ENCODE assay signal across 13 cellular contexts in the genomic region with DNA sequence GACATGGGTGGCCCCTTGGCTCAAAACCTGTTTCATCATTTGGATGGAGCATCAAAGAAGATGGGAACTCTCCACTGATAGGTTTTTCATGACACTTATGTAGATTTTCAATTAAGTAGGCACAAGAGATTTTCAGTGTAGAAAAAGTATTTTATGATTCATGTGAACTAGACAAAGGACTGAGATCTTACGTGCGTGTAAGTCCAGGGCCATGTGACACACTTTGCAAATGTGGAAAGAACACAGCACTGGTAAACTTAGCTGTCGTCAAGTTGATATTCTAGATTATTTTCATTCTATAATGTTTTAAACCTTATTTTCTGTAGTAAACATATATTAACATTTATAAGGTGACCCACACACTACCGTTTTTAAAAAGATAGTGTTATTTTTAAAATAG. TPM values are rescaled to one million over a fixed set of nuclear protein-coding genes. Genes with fewer than 3 reads are reported as not detected.
DNase-seq lines count a peak whose midpoint lies in the region; ATAC-seq and TF ChIP-seq lines count a peak whose summit lies in the region.
"Had no signal": no experiment of that assay in that cellular context is flagged by ENCODE, and none has a peak within 500 bp of the region (broad histone marks: within the 10 kb centered on the region; RNA-seq: fewer than 3 reads in every experiment).

No MANE protein-coding gene starts in this region.

- no peak for TF ChIP-seq CTCF in brain (conservative IDR thresholded peaks at IDR 0.05)
- no peak for TF ChIP-seq CTCF in glutamatergic neuron (IDR thresholded peaks at IDR 0.05; ENCODE audit: partially characterized antibody, unreplicated experiment)
- TF ChIP-seq CTCF in psoas muscle (IDR thresholded peaks at IDR 0.05), result no peak

- no peak overlapping the region for H3K9ac ChIP-seq in Karpas-422 (ENCODE audit: low read length)
- H3K9ac ChIP-seq: BLaER1 treated with 17β-estradiol and CSF1 and Interleukin-3, amounts not matched to agents 10 nM and 100 nM had no signal

- H3K9me3 Mint-ChIP-seq in brain (no peaks in the 10 kb centered on the region), glutamatergic neuron (ENCODE audit: unreplicated experiment) (peaks cover 18% of the 10 kb centered on the region)
- H3K9me3 Mint-ChIP-seq: CD4-positive, CD25-positive, alpha-beta regulatory T cell had no signal

- H3K4me3 ChIP-seq in Karpas-422 (ENCODE audit: low read length) (no peak overlapping the region), psoas muscle (no peak overlapping the region)
- H3K4me3 ChIP-seq: BLaER1 treated with 17β-estradiol and CSF1 and Interleukin-3, amounts not matched to agents 10 nM and 100 nM; HAP-1 had no signal

- H3K27ac Mint-ChIP-seq in brain (peak overlapping the region; percentile 8 to 88 (median 64)), glutamatergic neuron (ENCODE audit: unreplicated experiment) (peak overlapping the region; percentile 57)

- H3K27ac ChIP-seq in Karpas-422 (ENCODE audit: low read length) (no peak overlapping the region), psoas muscle (peak overlapping the region; percentile 10)
- H3K27ac ChIP-seq: BLaER1 treated with 17β-estradiol and CSF1 and Interleukin-3, amounts not matched to agents 10 nM and 100 nM had no signal

- H3K36me3 Mint-ChIP-seq in brain (peaks cover 11% of the 10 kb centered on the region), glutamatergic neuron (ENCODE audit: unreplicated experiment) (no peaks in the 10 kb centered on the region)

- H3K27me3 Mint-ChIP-seq in brain, result no peaks in the 10 kb centered on the region
- peaks cover 9% of the 10 kb centered on the region for H3K27me3 Mint-ChIP-seq in glutamatergic neuron (ENCODE audit: unreplicated experiment)
- H3K27me3 Mint-ChIP-seq: CD4-positive, CD25-positive, alpha-beta regulatory T cell had no signal

- H3K9me2 ChIP-seq in Karpas-422 (replicated peaks; ENCODE audit: insufficient read depth, low read length), result no peaks in the 10 kb centered on the region

- no peak overlapping the region for H2AFZ ChIP-seq in Karpas-422 (ENCODE audit: low read length)

- no peaks in the 10 kb centered on the region for H3K79me2 ChIP-seq in Karpas-422 (ENCODE audit: low read length)

- H3K4me1 Mint-ChIP-seq in brain (peaks cover 79% of the 10 kb centered on the region), glutamatergic neuron (ENCODE audit: low read depth, unreplicated experiment) (peaks cover 59% of the 10 kb centered on the region)

- H3K4me2 ChIP-seq in Karpas-422 (ENCODE audit: low read depth, low read length, poor library complexity, severe bottlenecking), result no peak overlapping the region
- H3K4me2 ChIP-seq: BLaER1 treated with 17β-estradiol and CSF1 and Interleukin-3, amounts not matched to agents 10 nM and 100 nM had no signal

- no peaks in the 10 kb centered on the region for H4K20me1 ChIP-seq in Karpas-422 (ENCODE audit: insufficient read depth, low read depth, low read length)
- H4K20me1 ChIP-seq: BLaER1 treated with 17β-estradiol and CSF1 and Interleukin-3, amounts not matched to agents 10 nM and 100 nM had no signal

- intact Hi-C loops in psoas muscle (cut with DNase I), result no loop called here

- no peaks in the 10 kb centered on the region for H3K36me3 ChIP-seq in Karpas-422 (ENCODE audit: insufficient read depth, low read length)
- H3K36me3 ChIP-seq in psoas muscle (ENCODE audit: insufficient read depth in 1 of 2, low read depth in 1 of 2), result no peaks in the 10 kb centered on the region
- H3K36me3 ChIP-seq: HAP-1 had no signal

- no peak for ATAC-seq in psoas muscle

- H3K9me3 ChIP-seq in Karpas-422 (ENCODE audit: low read length) (no peaks in the 10 kb centered on the region), psoas muscle (no peaks in the 10 kb centered on the region)
- H3K9me3 ChIP-seq: BLaER1 treated with 17β-estradiol and CSF1 and Interleukin-3, amounts not matched to agents 10 nM and 100 nM; HAP-1 had no signal

- DNase-seq in Karpas-422 (peak; percentile 19), glutamatergic neuron (no peak), psoas muscle (no peak), NAMALWA (ENCODE audit: low spot score) (no peak), COR-L47 (lab: John Stamatoyannopoulos, UW) (no peak), pons (ENCODE audit: low spot score) (no peak)
- DNase-seq: ACHN; Calu3; CD4-positive, CD25-positive, alpha-beta regulatory T cell; DMS 273 treated with DMSO at 0.1 percent for 48 hours had no signal

- peak overlapping the region in 2 of 5 experiments; percentile 16 to 32 for H3K4me3 Mint-ChIP-seq in brain
- no peak overlapping the region for H3K4me3 Mint-ChIP-seq in glutamatergic neuron (ENCODE audit: unreplicated experiment)
- H3K4me3 Mint-ChIP-seq: CD4-positive, CD25-positive, alpha-beta regulatory T cell had no signal

- 68 to 89% (median 74%) methylated on average over 4 of the region's 4 CpGs for WGBS in psoas muscle, 3 donors

- H3K4me1 ChIP-seq in Karpas-422 (ENCODE audit: low read length) (no peaks in the 10 kb centered on the region), psoas muscle (peaks cover 28% of the 10 kb centered on the region)
- H3K4me1 ChIP-seq: BLaER1 treated with 17β-estradiol and CSF1 and Interleukin-3, amounts not matched to agents 10 nM and 100 nM; HAP-1 had no signal

- H3K27me3 ChIP-seq in Karpas-422 (ENCODE audit: low read length) (no peaks in the 10 kb centered on the region), psoas muscle (ENCODE audit: insufficient read depth in 3 of 3, low read length in 2 of 3) (no peaks in the 10 kb centered on the region)
- H3K27me3 ChIP-seq: BLaER1 treated with 17β-estradiol and CSF1 and Interleukin-3, amounts not matched to agents 10 nM and 100 nM had no signal

RNA-seq across cellular contexts. Expression of a gene that starts 37.4 kb away (rescaled TPM):
- 0.07 and 0.29 TPM in 2 replicates for total RNA-seq in Karpas-422 (2014; rRNA removed; shearing (Covaris generic); ENCODE audit: low replicate concordance)
- polyA plus RNA-seq in brain (ENCODE audit: insufficient read depth, low read depth, low replicate concordance) (27.5 TPM), psoas muscle (1 to 10 TPM; 2.4 to 8.7 (median 5.4) TPM)
- total RNA-seq in glutamatergic neuron (ENCODE audit: unreplicated experiment) (40.2 TPM), psoas muscle (10 to 100 TPM in 2 of 4 donors, 1 to 10 TPM in 2; 8.2 to 15.6 (median 11.9) TPM)
